21 cellular contexts compared by ENCODE assay signal in genomic region chr17:58315281-58315711, GRCh38. TPM values are rescaled to one million over a fixed set of nuclear protein-coding genes. Genes with fewer than 3 reads are reported as not detected.
DNase-seq lines count a peak whose midpoint lies in the region; ATAC-seq, FAIRE-seq and TF ChIP-seq lines count a peak whose summit lies in the region.
"Had no signal": no experiment of that assay in that cellular context is flagged by ENCODE, and none has a peak within 500 bp of the region (broad histone marks: within the 10 kb centered on the region; RNA-seq: fewer than 3 reads in every experiment).

No MANE protein-coding gene starts in this region.

- H3K27me3 Mint-ChIP-seq in activated naive CD4-positive, alpha-beta T cell treated with anti-CD3 and anti-CD28 coated beads for 36 hours (ENCODE audit: low read depth) = no peaks in the 10 kb centered on the region

- peak; percentile 23 for FAIRE-seq in bronchial epithelial cell (lab: Jason Lieb, UNC)
- FAIRE-seq: GM19239, H54 had no signal

- TF ChIP-seq CTCF in bronchial epithelial cell (IDR thresholded peaks at IDR 0.05; ENCODE audit: insufficient read depth, low read length, severe bottlenecking) = no peak

- H3K4me3 ChIP-seq in H7 (ENCODE audit: insufficient read depth, low read depth, low read length) (no peak overlapping the region), bronchial epithelial cell (ENCODE audit: low read depth, low read length) (no peak overlapping the region)
- H3K4me3 ChIP-seq: sigmoid colon, vagina had no signal

- H3K36me3 Mint-ChIP-seq in activated naive CD4-positive, alpha-beta T cell treated with anti-CD3 and anti-CD28 coated beads for 36 hours (ENCODE audit: low read depth) = peaks cover 2% of the 10 kb centered on the region

- CTCF ChIA-PET in activated naive CD4-positive, alpha-beta T cell treated with anti-CD3 and anti-CD28 coated beads for 36 hours (lab: Charles Lee) = interaction anchor here (1.0 to 5.5 kb wide), 8 partner anchors 8 to 173 kb away, joined by 3 to 92 read pairs (median 10); partner anchors contain the start of genes HSF5 and RNF43

- intact Hi-C loops in activated naive CD4-positive, alpha-beta T cell treated with anti-CD3 and anti-CD28 coated beads for 36 hours (cut with micrococcal nuclease) = no loop called here
- intact Hi-C loops in sciatic nerve (cut with DNase I) = no loop called here

- H3K36me3 ChIP-seq in H7 (replicated peaks; ENCODE audit: control insufficient read depth, insufficient read depth, low read length) (peaks cover 2% of the 10 kb centered on the region; the same call in 1 of the 2 replicates), bronchial epithelial cell (ENCODE audit: control insufficient read depth, insufficient read depth, low read length) (no peaks in the 10 kb centered on the region)
- H3K36me3 ChIP-seq: neutrophil, sigmoid colon, vagina had no signal

- H3K4me1 Mint-ChIP-seq in activated naive CD4-positive, alpha-beta T cell treated with anti-CD3 and anti-CD28 coated beads for 36 hours (ENCODE audit: low read depth) = peaks cover 11% of the 10 kb centered on the region

- no peak overlapping the region for H3K27ac Mint-ChIP-seq in activated naive CD4-positive, alpha-beta T cell treated with anti-CD3 and anti-CD28 coated beads for 36 hours

- ATAC-seq in sciatic nerve (no peak), GM18511 (IDR thresholded peaks at IDR 0.05; ENCODE audit: unreplicated experiment) (no peak)
- ATAC-seq: left colon had no signal

- H3K4me3 Mint-ChIP-seq in activated naive CD4-positive, alpha-beta T cell treated with anti-CD3 and anti-CD28 coated beads for 36 hours = no peak overlapping the region

- H3K27me3 ChIP-seq in H7 (ENCODE audit: control insufficient read depth, insufficient read depth, low read length) (no peaks in the 10 kb centered on the region), bronchial epithelial cell (ENCODE audit: control insufficient read depth, insufficient read depth, low read length) (peaks cover 3% of the 10 kb centered on the region)
- H3K27me3 ChIP-seq: neutrophil, sigmoid colon, vagina had no signal

- no peaks in the 10 kb centered on the region for H3K9me3 Mint-ChIP-seq in activated naive CD4-positive, alpha-beta T cell treated with anti-CD3 and anti-CD28 coated beads for 36 hours

- peak; percentile 3 for DNase-seq in activated naive CD4-positive, alpha-beta T cell treated with anti-CD3 and anti-CD28 coated beads for 36 hours
- no peak for DNase-seq in activated naive CD4-positive, alpha-beta T cell (lab: John Stamatoyannopoulos, UW)
- DNase-seq in H7 (peak; percentile 12), bronchial epithelial cell (ENCODE audit: low read depth) (no peak), sciatic nerve (ENCODE audit: low spot score) (peak; percentile 26), NOMO-1 treated with DMSO at 0.1 percent for 48 hours (lab: John Stamatoyannopoulos, UW; ENCODE audit: unreplicated experiment) (no peak), hippocampal formation (lab: John Stamatoyannopoulos, UW) (no peak)
- DNase-seq: activated CD4-positive, CD25-positive, alpha-beta regulatory T cell; dermis blood vessel endothelial cell; foreskin fibroblast; MM.1S; NCI-H446 treated with DMSO at 0.1 percent for 48 hours; SHP77 treated with DMSO at 0.1 percent for 48 hours; T-helper 2 cell had no signal

RNA-seq across cellular contexts. Expression of gene TSPOAP1, which starts 13.3 kb away (rescaled TPM):
- total RNA-seq in activated naive CD4-positive, alpha-beta T cell treated with anti-CD3 and anti-CD28 coated beads for 36 hours = 10 to 100 TPM; 18.5 to 20.0 TPM
- 4.2 and 11.6 TPM in 2 replicates for total RNA-seq in H7 (2014; rRNA removed; shearing (Covaris generic))
- total RNA-seq in bronchial epithelial cell (0.26 and 0.53 TPM in 2 replicates), sciatic nerve (17.8 TPM)

RNA-seq across cellular contexts. Expression of gene MPO, which starts 34.6 kb away (rescaled TPM):
- total RNA-seq in activated naive CD4-positive, alpha-beta T cell treated with anti-CD3 and anti-CD28 coated beads for 36 hours = not detected
- not detected in 2 replicates for total RNA-seq in H7 (2014; rRNA removed; shearing (Covaris generic))
- total RNA-seq in bronchial epithelial cell = not detected in 2 replicates
- total RNA-seq in sciatic nerve = 2.0 TPM
- total RNA-seq: dermis blood vessel endothelial cell, vagina had no signal

RNA-seq across cellular contexts. Expression of gene SUPT4H1, which starts 36.7 kb away (rescaled TPM):
- 10 to 100 TPM; 76.6 to 76.9 TPM for total RNA-seq in activated naive CD4-positive, alpha-beta T cell treated with anti-CD3 and anti-CD28 coated beads for 36 hours
- total RNA-seq in H7 (2014; rRNA removed; shearing (Covaris generic)) = 88.8 and 91.6 TPM in 2 replicates
- 43.1 and 52.1 TPM in 2 replicates for total RNA-seq in bronchial epithelial cell
- 62.2 TPM for total RNA-seq in sciatic nerve

Comparison
In these comparisons a context has a peak if more than half of its experiments do, and no peak if none do; other contexts are left out.
1. DNase-seq: peak in activated naive CD4-positive, alpha-beta T cell treated with anti-CD3 and anti-CD28 coated beads for 36 hours (single experiment), H7 (single experiment) and sciatic nerve (single experiment); none in activated naive CD4-positive, alpha-beta T cell (0 of 4), bronchial epithelial cell (single experiment), NOMO-1 treated with DMSO at 0.1 percent for 48 hours (single experiment) and hippocampal formation (0 of 2).